In the genomic region with DNA sequence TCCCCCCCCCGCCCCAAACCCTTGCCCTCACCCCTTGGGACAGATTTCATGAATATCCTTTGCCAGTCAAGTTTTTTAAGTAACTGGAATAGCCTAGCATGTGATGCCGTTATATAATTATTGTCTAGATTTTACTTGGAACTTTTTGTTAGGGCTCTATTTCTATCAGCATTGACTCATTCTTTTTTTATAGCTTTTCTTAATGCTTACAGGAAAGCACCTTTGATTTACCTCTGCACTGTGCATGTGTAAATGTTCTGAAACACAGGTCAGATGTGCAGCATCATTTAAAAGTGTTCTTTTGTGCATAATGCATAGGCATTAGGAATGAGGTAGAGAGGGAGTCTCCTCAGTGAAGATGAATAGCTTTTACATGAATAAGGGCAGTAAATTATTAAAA, we compare ENCODE assay signal across 28 cellular contexts.
"Had no signal": no experiment of that assay in that cellular context is flagged by ENCODE, and none has a peak within 500 bp of the region (broad histone marks: within the 10 kb centered on the region; RNA-seq: fewer than 3 reads in every experiment).

No MANE protein-coding gene starts in this region.

- H3K9me3 Mint-ChIP-seq: type B pancreatic cell had no signal

- H3K4me1 ChIP-seq: stomach, suprapubic skin, testis, thyroid gland, tibial artery, tibial nerve, transverse colon, upper lobe of left lung, upper lobe of right lung, uterus, vagina had no signal

- H3K4me3 Mint-ChIP-seq: stimulated activated effector memory CD8-positive, alpha-beta T cell treated with anti-CD3 and anti-CD28 coated beads, Interleukin-12 subunit alpha, Interleukin-12 subunit beta, amount 100 ng/mL, for 72 hours; stimulated activated memory B cell treated with anti-CD40 and anti-IgM and Interleukin-4, amounts not matched to agents 10 μg/mL and 1 μg/mL and 100 μg/mL, for 72 hours; stimulated activated naive B cell treated with anti-CD40 and anti-IgM and Interleukin-4, amounts not matched to agents 10 μg/mL and 1 μg/mL and 100 μg/mL, for 72 hours; stimulated activated naive CD8-positive, alpha-beta T cell treated with anti-CD3 and anti-CD28 coated beads, Interleukin-15, amount 100 ng/mL, for 72 hours; stimulated activated naive CD8-positive, alpha-beta T cell treated with anti-CD3 and anti-CD28 coated beads, Interleukin-15, Interleukin-2, amounts not matched to agents 100 ng/mL and 50 ng/mL, for 24 hours; type B pancreatic cell had no signal

- H3K27me3 Mint-ChIP-seq: stimulated activated memory B cell treated with anti-CD40 and anti-IgM and Interleukin-4, amounts not matched to agents 10 μg/mL and 1 μg/mL and 100 μg/mL, for 72 hours; stimulated activated naive B cell treated with anti-CD40 and anti-IgM and Interleukin-4, amounts not matched to agents 10 μg/mL and 1 μg/mL and 100 μg/mL, for 72 hours; stimulated activated naive CD8-positive, alpha-beta T cell treated with anti-CD3 and anti-CD28 coated beads, Interleukin-15, amount 100 ng/mL, for 72 hours; stimulated activated naive CD8-positive, alpha-beta T cell treated with anti-CD3 and anti-CD28 coated beads, Interleukin-15, Interleukin-2, amounts not matched to agents 100 ng/mL and 50 ng/mL, for 24 hours; type B pancreatic cell had no signal

- H3K4me1 Mint-ChIP-seq: stimulated activated effector memory CD8-positive, alpha-beta T cell treated with anti-CD3 and anti-CD28 coated beads, Interleukin-12 subunit alpha, Interleukin-12 subunit beta, amount 100 ng/mL, for 72 hours; stimulated activated memory B cell treated with anti-CD40 and anti-IgM and Interleukin-4, amounts not matched to agents 10 μg/mL and 1 μg/mL and 100 μg/mL, for 72 hours; stimulated activated naive B cell treated with anti-CD40 and anti-IgM and Interleukin-4, amounts not matched to agents 10 μg/mL and 1 μg/mL and 100 μg/mL, for 72 hours; stimulated activated naive CD8-positive, alpha-beta T cell treated with anti-CD3 and anti-CD28 coated beads, Interleukin-15, amount 100 ng/mL, for 72 hours had no signal

- H3K36me3 ChIP-seq: stomach, suprapubic skin, thoracic aorta, thyroid gland, tibial artery, tibial nerve, transverse colon, upper lobe of left lung, upper lobe of right lung, uterus, vagina had no signal

- H3K9me3 ChIP-seq: stomach, suprapubic skin, testis, thoracic aorta, thyroid gland, tibial artery, tibial nerve, transverse colon, upper lobe of left lung, upper lobe of right lung, uterus, vagina had no signal

- H3K27ac Mint-ChIP-seq: stimulated activated effector memory CD8-positive, alpha-beta T cell treated with anti-CD3 and anti-CD28 coated beads, Interleukin-12 subunit alpha, Interleukin-12 subunit beta, amount 100 ng/mL, for 72 hours; stimulated activated memory B cell treated with anti-CD40 and anti-IgM and Interleukin-4, amounts not matched to agents 10 μg/mL and 1 μg/mL and 100 μg/mL, for 72 hours; stimulated activated naive B cell treated with anti-CD40 and anti-IgM and Interleukin-4, amounts not matched to agents 10 μg/mL and 1 μg/mL and 100 μg/mL, for 72 hours; stimulated activated naive CD8-positive, alpha-beta T cell treated with anti-CD3 and anti-CD28 coated beads, Interleukin-15, amount 100 ng/mL, for 72 hours; stimulated activated naive CD8-positive, alpha-beta T cell treated with anti-CD3 and anti-CD28 coated beads, Interleukin-15, Interleukin-2, amounts not matched to agents 100 ng/mL and 50 ng/mL, for 24 hours; type B pancreatic cell had no signal

- ATAC-seq: stimulated activated effector memory CD8-positive, alpha-beta T cell treated with anti-CD3 and anti-CD28 coated beads, Interleukin-12 subunit alpha, Interleukin-12 subunit beta, amount 100 ng/mL, for 72 hours; stimulated activated memory B cell treated with anti-CD40 and anti-IgM and Interleukin-4, amounts not matched to agents 10 μg/mL and 1 μg/mL and 100 μg/mL, for 72 hours; stimulated activated naive B cell treated with anti-CD40 and anti-IgM and Interleukin-4, amounts not matched to agents 10 μg/mL and 1 μg/mL and 100 μg/mL, for 72 hours; stimulated activated naive CD8-positive, alpha-beta T cell treated with anti-CD3 and anti-CD28 coated beads, Interleukin-15, amount 100 ng/mL, for 72 hours; stimulated activated naive CD8-positive, alpha-beta T cell treated with anti-CD3 and anti-CD28 coated beads, Interleukin-15, Interleukin-2, amounts not matched to agents 100 U/mL and 50 U/mL, for 24 hours; upper lobe of right lung had no signal

- DNase-seq: stimulated activated CD4-positive, alpha-beta T cell treated with anti-CD3 and anti-CD28 coated beads, Interleukin-2, amount 100 ng/mL, for 48 hours; stimulated activated CD4-positive, alpha-beta T cell treated with anti-CD3 and anti-CD28 coated beads, Interleukin-4, amount 100 ng/mL, for 1 hour; stimulated activated CD4-positive, alpha-beta T cell treated with anti-CD3 and anti-CD28 coated beads, Interleukin-4, amount 100 ng/mL, for 24 hours; stimulated activated CD4-positive, alpha-beta T cell treated with anti-CD3 and anti-CD28 coated beads, Interleukin-4, amount 100 ng/mL, for 4 hours; stimulated activated CD8-positive, alpha-beta memory T cell treated with anti-CD3 and anti-CD28 coated beads, Interleukin-4, amount 100 ng/mL, for 48 hours; stimulated activated naive B cell treated with anti-CD40 and anti-IgM and Interleukin-4, amounts not matched to agents 10 μg/mL and 1 μg/mL and 100 μg/mL, for 72 hours; stimulated activated naive CD4-positive, alpha-beta T cell; stimulated activated naive CD4-positive, alpha-beta T cell treated with Interleukin-2 at 50 U/mL for 16 hours; stimulated activated naive CD8-positive, alpha-beta T cell treated with anti-CD3 and anti-CD28 coated beads, Interleukin-15, amount 100 ng/mL, for 72 hours; stimulated activated naive CD8-positive, alpha-beta T cell treated with anti-CD3 and anti-CD28 coated beads, Interleukin-15, Interleukin-2, amounts not matched to agents 100 U/mL and 50 U/mL, for 24 hours; stomach; substantia nigra; testis; thyroid gland; tibial artery; transverse colon; trophoblast cell; upper lobe of left lung; upper lobe of right lung; uterus had no signal

- H3K4me3 ChIP-seq: stomach, suprapubic skin, testis, thoracic aorta, thyroid gland, tibial artery, tibial nerve, transverse colon, upper lobe of left lung, upper lobe of right lung, uterus, vagina had no signal

- H3K27ac ChIP-seq: stomach, suprapubic skin, testis, thoracic aorta, thyroid gland, tibial artery, tibial nerve, transverse colon, upper lobe of left lung, upper lobe of right lung, uterus, vagina had no signal

- H3K36me3 Mint-ChIP-seq: stimulated activated effector memory CD8-positive, alpha-beta T cell treated with anti-CD3 and anti-CD28 coated beads, Interleukin-12 subunit alpha, Interleukin-12 subunit beta, amount 100 ng/mL, for 72 hours; stimulated activated memory B cell treated with anti-CD40 and anti-IgM and Interleukin-4, amounts not matched to agents 10 μg/mL and 1 μg/mL and 100 μg/mL, for 72 hours; stimulated activated naive B cell treated with anti-CD40 and anti-IgM and Interleukin-4, amounts not matched to agents 10 μg/mL and 1 μg/mL and 100 μg/mL, for 72 hours; type B pancreatic cell had no signal

- H3K27me3 ChIP-seq: stomach, suprapubic skin, testis, thyroid gland, tibial artery, tibial nerve, transverse colon, upper lobe of left lung, upper lobe of right lung, uterus, vagina had no signal
